1 cellular context compared by ENCODE assay signal in the genomic region with DNA sequence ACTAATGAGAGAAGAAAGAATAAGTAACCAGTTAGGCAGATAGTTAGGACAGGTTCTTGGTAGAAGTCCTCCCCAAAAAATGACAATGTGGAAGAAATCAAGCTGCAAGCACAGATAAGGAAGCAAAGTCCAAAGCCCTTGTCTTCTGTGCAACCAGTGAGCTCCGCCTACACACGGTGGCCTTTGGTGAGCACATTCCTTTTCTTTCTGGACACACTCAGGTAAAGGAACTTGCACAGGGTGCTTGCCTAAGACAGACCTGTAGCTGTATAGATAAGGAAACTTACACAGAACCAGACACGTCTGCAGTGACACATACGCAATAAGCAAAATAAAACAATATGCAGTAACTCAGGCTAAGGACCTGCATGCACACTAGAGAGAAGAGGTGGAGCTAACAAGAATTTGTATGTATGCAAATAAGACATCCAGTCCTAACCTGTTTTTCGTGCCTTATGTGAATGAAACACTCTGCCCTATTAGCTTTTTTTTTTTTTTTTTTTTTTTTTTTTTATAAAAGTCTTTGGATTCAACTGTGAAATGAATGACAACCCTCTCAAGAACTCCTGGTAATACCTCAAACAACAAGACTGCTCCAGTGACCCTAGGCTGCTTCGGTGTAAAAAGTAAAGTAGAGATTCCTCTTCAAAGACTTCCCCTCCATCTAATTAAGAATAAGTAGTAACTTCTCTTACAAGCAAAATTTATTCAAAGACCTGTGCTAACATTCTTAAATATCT.
A peak's percentile ranks its signal among the peaks of the same experiment; 100 is the strongest.
TF ChIP-seq lines count a peak whose summit lies in the region.

No MANE protein-coding gene starts in this region.

TF ChIP-seq in liver, 16 proteins besides CTCF, POLR2A, EP300 and RAD21 (continued from another document):
- TF ChIP-seq, protein P1, sequence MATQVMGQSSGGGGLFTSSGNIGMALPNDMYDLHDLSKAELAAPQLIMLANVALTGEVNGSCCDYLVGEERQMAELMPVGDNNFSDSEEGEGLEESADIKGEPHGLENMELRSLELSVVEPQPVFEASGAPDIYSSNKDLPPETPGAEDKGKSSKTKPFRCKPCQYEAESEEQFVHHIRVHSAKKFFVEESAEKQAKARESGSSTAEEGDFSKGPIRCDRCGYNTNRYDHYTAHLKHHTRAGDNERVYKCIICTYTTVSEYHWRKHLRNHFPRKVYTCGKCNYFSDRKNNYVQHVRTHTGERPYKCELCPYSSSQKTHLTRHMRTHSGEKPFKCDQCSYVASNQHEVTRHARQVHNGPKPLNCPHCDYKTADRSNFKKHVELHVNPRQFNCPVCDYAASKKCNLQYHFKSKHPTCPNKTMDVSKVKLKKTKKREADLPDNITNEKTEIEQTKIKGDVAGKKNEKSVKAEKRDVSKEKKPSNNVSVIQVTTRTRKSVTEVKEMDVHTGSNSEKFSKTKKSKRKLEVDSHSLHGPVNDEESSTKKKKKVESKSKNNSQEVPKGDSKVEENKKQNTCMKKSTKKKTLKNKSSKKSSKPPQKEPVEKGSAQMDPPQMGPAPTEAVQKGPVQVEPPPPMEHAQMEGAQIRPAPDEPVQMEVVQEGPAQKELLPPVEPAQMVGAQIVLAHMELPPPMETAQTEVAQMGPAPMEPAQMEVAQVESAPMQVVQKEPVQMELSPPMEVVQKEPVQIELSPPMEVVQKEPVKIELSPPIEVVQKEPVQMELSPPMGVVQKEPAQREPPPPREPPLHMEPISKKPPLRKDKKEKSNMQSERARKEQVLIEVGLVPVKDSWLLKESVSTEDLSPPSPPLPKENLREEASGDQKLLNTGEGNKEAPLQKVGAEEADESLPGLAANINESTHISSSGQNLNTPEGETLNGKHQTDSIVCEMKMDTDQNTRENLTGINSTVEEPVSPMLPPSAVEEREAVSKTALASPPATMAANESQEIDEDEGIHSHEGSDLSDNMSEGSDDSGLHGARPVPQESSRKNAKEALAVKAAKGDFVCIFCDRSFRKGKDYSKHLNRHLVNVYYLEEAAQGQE (IDR thresholded peaks at IDR 0.05), result no peak
- TF ChIP-seq, protein P2, sequence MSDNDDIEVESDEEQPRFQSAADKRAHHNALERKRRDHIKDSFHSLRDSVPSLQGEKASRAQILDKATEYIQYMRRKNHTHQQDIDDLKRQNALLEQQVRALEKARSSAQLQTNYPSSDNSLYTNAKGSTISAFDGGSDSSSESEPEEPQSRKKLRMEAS (IDR thresholded peaks at IDR 0.05), result no peak
- peak; percentile 43 for TF ChIP-seq YY1 (IDR thresholded peaks at IDR 0.05)
- TF ChIP-seq, protein P3, sequence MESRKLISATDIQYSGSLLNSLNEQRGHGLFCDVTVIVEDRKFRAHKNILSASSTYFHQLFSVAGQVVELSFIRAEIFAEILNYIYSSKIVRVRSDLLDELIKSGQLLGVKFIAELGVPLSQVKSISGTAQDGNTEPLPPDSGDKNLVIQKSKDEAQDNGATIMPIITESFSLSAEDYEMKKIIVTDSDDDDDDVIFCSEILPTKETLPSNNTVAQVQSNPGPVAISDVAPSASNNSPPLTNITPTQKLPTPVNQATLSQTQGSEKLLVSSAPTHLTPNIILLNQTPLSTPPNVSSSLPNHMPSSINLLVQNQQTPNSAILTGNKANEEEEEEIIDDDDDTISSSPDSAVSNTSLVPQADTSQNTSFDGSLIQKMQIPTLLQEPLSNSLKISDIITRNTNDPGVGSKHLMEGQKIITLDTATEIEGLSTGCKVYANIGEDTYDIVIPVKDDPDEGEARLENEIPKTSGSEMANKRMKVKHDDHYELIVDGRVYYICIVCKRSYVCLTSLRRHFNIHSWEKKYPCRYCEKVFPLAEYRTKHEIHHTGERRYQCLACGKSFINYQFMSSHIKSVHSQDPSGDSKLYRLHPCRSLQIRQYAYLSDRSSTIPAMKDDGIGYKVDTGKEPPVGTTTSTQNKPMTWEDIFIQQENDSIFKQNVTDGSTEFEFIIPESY (IDR thresholded peaks at IDR 0.05), result no peak
